Comparison of ENCODE assay signal across 8 cellular contexts in genomic region chr1:221439008-221439733, GRCh38.
DNase-seq lines count a peak whose midpoint lies in the region; ATAC-seq, FAIRE-seq and TF ChIP-seq lines count a peak whose summit lies in the region.

No MANE protein-coding gene starts in this region.

- H3K9me3 Mint-ChIP-seq in T-cell = no peaks in the 10 kb centered on the region

- peak overlapping the region; percentile 79 to 87 for H3K27ac Mint-ChIP-seq in T-cell

- peak in 26 of 34 experiments; percentile 2 to 47 (median 12) for DNase-seq in T-cell
- peak; percentile 78 for DNase-seq in astrocyte of the spinal cord (ENCODE audit: low read depth, low spot score)
- DNase-seq in osteoblast (ENCODE audit: insufficient read length, low spot score, missing footprints) = peak; percentile 68
- no peak for DNase-seq in HUDEP-2 (lab: John Stamatoyannopoulos, UW; ENCODE audit: unreplicated experiment in 76 of 76)
- no peak for DNase-seq in kidney
- no peak for DNase-seq in NCI-H2081 treated with DMSO at 0.1 percent for 48 hours (lab: John Stamatoyannopoulos, UW)

- H3K27ac ChIP-seq in osteoblast (ENCODE audit: low read depth, low read length) (peak overlapping the region; percentile 98), kidney (ENCODE audit: low read depth in 2 of 2, low read length in 2 of 2) (no peak overlapping the region)

- H3K4me3 ChIP-seq in astrocyte of the spinal cord (ENCODE audit: low read depth, low read length) = no peak overlapping the region
- H3K4me3 ChIP-seq in osteoblast (ENCODE audit: insufficient read depth, low read length) = no peak overlapping the region
- no peak overlapping the region for H3K4me3 ChIP-seq in kidney (ENCODE audit: low read length in 2 of 2)

- no peaks in the 10 kb centered on the region for H4K20me1 ChIP-seq in osteoblast (ENCODE audit: insufficient read depth, low read length)

- no peak for FAIRE-seq in kidney (lab: Jason Lieb, UNC)

- no peak overlapping the region for H2AFZ ChIP-seq in osteoblast (ENCODE audit: low read length)

- no peak overlapping the region for H3K9ac ChIP-seq in kidney (ENCODE audit: low read length in 2 of 2)

- in situ Hi-C loops in astrocyte of the spinal cord (cut with HindIII; ENCODE audit: low sequenced_read_pairs) = no loop called here

- H3K4me1 ChIP-seq in osteoblast (ENCODE audit: insufficient read depth, low read length) = peaks cover 54% of the 10 kb centered on the region
- H3K4me1 ChIP-seq in kidney (ENCODE audit: control insufficient read depth in 1 of 2, insufficient read depth in 1 of 2, low read depth in 1 of 2, low read length in 2 of 2) = peaks cover 0 to 4% of the 10 kb centered on the region in 2 donors

- peaks cover 0 to 3% of the 10 kb centered on the region in 2 donors for H3K27me3 Mint-ChIP-seq in T-cell

- no peaks in the 10 kb centered on the region for H3K36me3 ChIP-seq in osteoblast (ENCODE audit: insufficient read depth, low read length)
- H3K36me3 ChIP-seq in kidney (ENCODE audit: control insufficient read depth in 1 of 2, insufficient read depth in 2 of 2, low read length in 2 of 2) = no peaks in the 10 kb centered on the region

- no peaks in the 10 kb centered on the region for H3K79me2 ChIP-seq in osteoblast (ENCODE audit: insufficient read depth, low read length)

- H3K4me2 ChIP-seq in osteoblast (ENCODE audit: insufficient read depth, low read length) = peak overlapping the region; percentile 80

- no peaks in the 10 kb centered on the region for H3K9me3 ChIP-seq in osteoblast (ENCODE audit: low read depth, low read length)
- no peaks in the 10 kb centered on the region for H3K9me3 ChIP-seq in kidney (ENCODE audit: control insufficient read depth in 1 of 2, low read length in 2 of 2)

- POLR2A ChIA-PET in T-cell (lab: Charles Lee) = interaction anchor here in 1 of 2 donors (0.6 kb wide), 1 partner anchor 9 kb away, joined by 4 read pairs; no protein-coding TSS in a partner anchor

- peaks cover 19 to 35% (median 29%) of the 10 kb centered on the region in 3 donors for H3K4me1 Mint-ChIP-seq in T-cell

- TF ChIP-seq CTCF in astrocyte of the spinal cord (IDR thresholded peaks at IDR 0.05; ENCODE audit: low read depth, low read length) (no peak), osteoblast (IDR thresholded peaks at IDR 0.05; ENCODE audit: extremely low read depth, low read depth, low read length) (no peak), kidney (IDR thresholded peaks at IDR 0.05; ENCODE audit: borderline replicate concordance, extremely low read depth, insufficient read depth) (no peak)

- ATAC-seq in GM19023 (IDR thresholded peaks at IDR 0.05; ENCODE audit: unreplicated experiment) (peak; percentile 76), HG03066 (IDR thresholded peaks at IDR 0.05; ENCODE audit: low read depth, unreplicated experiment) (peak; percentile 82), T-cell (replicated peaks in 1 of 4) (peak; percentile 72 to 96 (median 92))

- CTCF ChIA-PET in T-cell (lab: Charles Lee) = interaction anchor here in 1 of 2 donors (0.5 to 0.7 kb wide), 3 partner anchors 95 to 1206 kb away, joined by 4 to 7 read pairs (median 4); no protein-coding TSS in a partner anchor

- peak overlapping the region in 2 of 3 donors; percentile 26 to 56 for H3K4me3 Mint-ChIP-seq in T-cell

- intact Hi-C loops in kidney (cut with DNase I) = loop anchor here (10.0 kb wide), 2 partner anchors 174 to 564 kb away; partner anchors contain the start of gene HLX

- no peaks in the 10 kb centered on the region for H3K36me3 Mint-ChIP-seq in T-cell

- H3K27me3 ChIP-seq in osteoblast (ENCODE audit: insufficient read depth, low read length) = no peaks in the 10 kb centered on the region

Comparison
In these comparisons a context has a peak if more than half of its experiments do, and no peak if none do; other contexts are left out.
1. DNase-seq: peak in T-cell (26 of 34), astrocyte of the spinal cord (single experiment) and osteoblast (single experiment); none in HUDEP-2 (0 of 76), kidney (single experiment) and NCI-H2081 treated with DMSO at 0.1 percent for 48 hours (single experiment).
2. Peak in every context shown above with its lines, with median percentiles within 50 percentile points of each other: ATAC-seq.